In the genomic region with DNA sequence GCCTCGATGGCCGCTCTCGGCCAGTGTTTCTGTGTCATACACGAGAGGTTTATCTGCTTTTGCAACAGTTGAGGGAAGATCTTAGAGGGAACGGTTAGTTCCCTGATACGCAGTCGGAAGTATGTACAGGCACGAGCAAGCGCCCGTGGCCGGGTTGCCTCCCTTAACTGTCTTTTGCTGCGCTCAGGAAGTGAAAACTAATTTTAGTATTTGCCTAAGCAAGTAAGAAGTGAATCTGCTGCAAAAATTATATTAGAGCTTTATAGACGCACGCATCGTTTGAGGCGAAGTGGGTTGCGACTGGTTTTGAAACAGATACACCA, we compare ENCODE assay signal across 8 cellular contexts. TPM values are rescaled to one million over a fixed set of nuclear protein-coding genes. Genes with fewer than 3 reads are reported as not detected.
A peak's percentile ranks its signal among the peaks of the same experiment; 100 is the strongest.
DNase-seq lines count a peak whose midpoint lies in the region; ATAC-seq and TF ChIP-seq lines count a peak whose summit lies in the region.

No MANE protein-coding gene starts in this region.

- H3K4me1 ChIP-seq in GM23248 (ENCODE audit: insufficient read depth) (no peaks in the 10 kb centered on the region), Loucy (ENCODE audit: insufficient read depth, low read length, poor library complexity, severe bottlenecking) (peaks cover 35% of the 10 kb centered on the region), gastroesophageal sphincter (peaks cover 0 to 21% (median 0%) of the 10 kb centered on the region in 3 donors), parathyroid adenoma (peaks cover 3% of the 10 kb centered on the region)

- H4K20me1 ChIP-seq in GM23248 (ENCODE audit: insufficient read depth) (no peaks in the 10 kb centered on the region; the same call in 1 of the 2 replicates), Loucy (ENCODE audit: insufficient read depth, low read length, poor library complexity, severe bottlenecking) (no peaks in the 10 kb centered on the region)

- H3K27ac ChIP-seq in GM23248, result peak overlapping the region; percentile 75
- peak overlapping the region; percentile 57 to 90 (median 87) for H3K27ac ChIP-seq in gastroesophageal sphincter
- H3K27ac ChIP-seq in parathyroid adenoma, result peak overlapping the region; percentile 68

- peak overlapping the region; percentile 83 to 87 for H3K4me3 Mint-ChIP-seq in activated T-cell treated with anti-CD3 and anti-CD28 coated beads, Interleukin-2, amount 50 U/mL, for 72 hours

- peaks cover 48% of the 10 kb centered on the region for H3K79me2 ChIP-seq in GM23248 (ENCODE audit: insufficient read depth)
- peaks cover 44% of the 10 kb centered on the region for H3K79me2 ChIP-seq in Loucy (ENCODE audit: insufficient read depth, low read length)
- peaks cover 11% of the 10 kb centered on the region for H3K79me2 ChIP-seq in parathyroid adenoma

- peak overlapping the region; percentile 72 for H3K27ac Mint-ChIP-seq in activated T-cell treated with anti-CD3 and anti-CD28 coated beads, Interleukin-2, amount 50 U/mL, for 72 hours

- TF ChIP-seq CTCF in Loucy (conservative IDR thresholded peaks at IDR 0.05; ENCODE audit: low read length), result no peak
- no peak for TF ChIP-seq CTCF in gastroesophageal sphincter (IDR thresholded peaks at IDR 0.05)
- TF ChIP-seq CTCF in parathyroid adenoma (IDR thresholded peaks at IDR 0.05), result no peak

- H3K27me3 Mint-ChIP-seq in activated T-cell treated with anti-CD3 and anti-CD28 coated beads, Interleukin-2, amount 50 U/mL, for 72 hours (ENCODE audit: low read depth), result peaks cover 7% of the 10 kb centered on the region

- DNase-seq in GM23248, result peak; percentile 68
- DNase-seq in activated T-cell treated with anti-CD3 and anti-CD28 coated beads, Interleukin-2, amount 50 U/mL, for 72 hours, result peak; percentile 45 to 46
- DNase-seq in NCI-H774 (lab: John Stamatoyannopoulos, UW), result no peak
- DNase-seq in cerebellum (ENCODE audit: low spot score), result no peak

- no peaks in the 10 kb centered on the region for H3K36me3 Mint-ChIP-seq in activated T-cell treated with anti-CD3 and anti-CD28 coated beads, Interleukin-2, amount 50 U/mL, for 72 hours (ENCODE audit: insufficient read depth in 2 of 2)

- H2AFZ ChIP-seq in GM23248, result peak overlapping the region; percentile 73
- peak overlapping the region; percentile 45; the same call in 1 of the 2 replicates for H2AFZ ChIP-seq in Loucy (ENCODE audit: low read length)
- peak overlapping the region; percentile 86 for H2AFZ ChIP-seq in parathyroid adenoma

- no peaks in the 10 kb centered on the region for H3K36me3 ChIP-seq in GM23248 (ENCODE audit: low read depth)
- no peaks in the 10 kb centered on the region for H3K36me3 ChIP-seq in Loucy (ENCODE audit: insufficient read depth, low read length)
- H3K36me3 ChIP-seq in gastroesophageal sphincter, result no peaks in the 10 kb centered on the region
- no peaks in the 10 kb centered on the region for H3K36me3 ChIP-seq in parathyroid adenoma (ENCODE audit: control insufficient read depth, insufficient read depth, low read length)

- H3K9me2 ChIP-seq in GM23248 (ENCODE audit: insufficient read depth) (no peaks in the 10 kb centered on the region), Loucy (replicated peaks; ENCODE audit: low read depth, low read length) (no peaks in the 10 kb centered on the region)

- no peak for TF ChIP-seq POLR2A in gastroesophageal sphincter (IDR thresholded peaks at IDR 0.05)

- WGBS in GM23248 (ENCODE audit: low coverage in 1 of 2, low lambda C conversion rate in 2 of 2, missing lambda C conversion rate in 2 of 2), 2 experiments, result 1 to 3% methylated on average over 13 to 17 of the region's 17 CpGs
- WGBS in gastroesophageal sphincter (ENCODE audit: low coverage in 1 of 2), 2 donors, result 0 to 59% methylated on average over 2 to 12 of the region's 17 CpGs

- no peak for TF ChIP-seq EP300 in gastroesophageal sphincter (IDR thresholded peaks at IDR 0.05)

- H3K4me2 ChIP-seq in GM23248 (ENCODE audit: unreplicated experiment) (peak overlapping the region; percentile 83), Loucy (ENCODE audit: low read depth, low read length, poor library complexity, severe bottlenecking) (peak overlapping the region; percentile 79), parathyroid adenoma (ENCODE audit: low read length) (peak overlapping the region; percentile 49)

- H3K4me3 ChIP-seq in GM23248 (peak overlapping the region; percentile 89), Loucy (ENCODE audit: low read length, poor library complexity, severe bottlenecking) (peak overlapping the region; percentile 82), gastroesophageal sphincter (peak overlapping the region; percentile 59 to 76), parathyroid adenoma (ENCODE audit: low read depth, low read length) (peak overlapping the region; percentile 70)

- no peaks in the 10 kb centered on the region for H3K9me3 Mint-ChIP-seq in activated T-cell treated with anti-CD3 and anti-CD28 coated beads, Interleukin-2, amount 50 U/mL, for 72 hours

- peak overlapping the region; percentile 83 for H3K9ac ChIP-seq in GM23248
- H3K9ac ChIP-seq in Loucy (ENCODE audit: low read depth, low read length, poor library complexity, severe bottlenecking), result peak overlapping the region; percentile 79
- no peak overlapping the region for H3K9ac ChIP-seq in parathyroid adenoma

- H3K9me3 ChIP-seq in GM23248 (ENCODE audit: low read depth), result no peaks in the 10 kb centered on the region
- no peaks in the 10 kb centered on the region for H3K9me3 ChIP-seq in Loucy (ENCODE audit: insufficient read depth, low read depth, low read length)
- H3K9me3 ChIP-seq in gastroesophageal sphincter, result no peaks in the 10 kb centered on the region
- no peaks in the 10 kb centered on the region for H3K9me3 ChIP-seq in parathyroid adenoma (ENCODE audit: control insufficient read depth, low read length)

- peaks cover 48% of the 10 kb centered on the region for H3K4me1 Mint-ChIP-seq in activated T-cell treated with anti-CD3 and anti-CD28 coated beads, Interleukin-2, amount 50 U/mL, for 72 hours (ENCODE audit: low read depth)

- H3F3A ChIP-seq in GM23248 (ENCODE audit: insufficient read depth), result no peaks in the 10 kb centered on the region
- H3F3A ChIP-seq in Loucy (ENCODE audit: low read depth), result no peaks in the 10 kb centered on the region

- in situ Hi-C loops in GM23248 (cut with MboI), result no loop called here

- ATAC-seq in GM18502 (IDR thresholded peaks at IDR 0.05; ENCODE audit: poor library complexity, unreplicated experiment) (peak; percentile 39), gastroesophageal sphincter (peak; percentile 8)
- peak; percentile 26 to 30 for ATAC-seq in activated T-cell treated with anti-CD3 and anti-CD28 coated beads, Interleukin-2, amount 50 U/mL, for 72 hours (replicated peaks in 1 of 2)

- H3K27me3 ChIP-seq in GM23248 (replicated peaks; ENCODE audit: insufficient read depth) (no peaks in the 10 kb centered on the region), Loucy (ENCODE audit: insufficient read depth, low read length, poor library complexity, severe bottlenecking) (no peaks in the 10 kb centered on the region), gastroesophageal sphincter (no peaks in the 10 kb centered on the region), parathyroid adenoma (ENCODE audit: control insufficient read depth, insufficient read depth, low read length) (no peaks in the 10 kb centered on the region)

RNA-seq across cellular contexts. Expression of gene MTM1, which starts 0.7 kb away (rescaled TPM):
- total RNA-seq in GM23248 (2014; rRNA removed; shearing (Covaris generic)), result 8.0 and 8.9 TPM in 2 replicates
- 8.1 and 8.5 TPM in 2 replicates for polyA plus RNA-seq in GM23248 (2016; fragmentation: Nextera tagmentation; extraction: Ambion mirVana)
- total RNA-seq in activated T-cell treated with anti-CD3 and anti-CD28 coated beads, Interleukin-2, amount 50 U/mL, for 72 hours, result 10 to 100 TPM; 28.9 to 30.9 TPM
- total RNA-seq in gastroesophageal sphincter (10 to 100 TPM; 10.5 to 32.7 (median 14.3) TPM), cerebellum (12.2 TPM)

Comparison
In these comparisons a context has a peak if more than half of its experiments do, and no peak if none do; other contexts are left out.
1. DNase-seq: peak in GM23248 (single experiment) and activated T-cell treated with anti-CD3 and anti-CD28 coated beads, Interleukin-2, amount 50 U/mL, for 72 hours (2 of 2); none in NCI-H774 (single experiment) and cerebellum (single experiment).
2. Peak in every context shown above with its lines, with median percentiles within 50 percentile points of each other: ATAC-seq, H2AFZ ChIP-seq, H3K27ac ChIP-seq, H3K4me2 ChIP-seq and H3K4me3 ChIP-seq.